Comparison of ENCODE assay signal across 12 cellular contexts in the genomic region with DNA sequence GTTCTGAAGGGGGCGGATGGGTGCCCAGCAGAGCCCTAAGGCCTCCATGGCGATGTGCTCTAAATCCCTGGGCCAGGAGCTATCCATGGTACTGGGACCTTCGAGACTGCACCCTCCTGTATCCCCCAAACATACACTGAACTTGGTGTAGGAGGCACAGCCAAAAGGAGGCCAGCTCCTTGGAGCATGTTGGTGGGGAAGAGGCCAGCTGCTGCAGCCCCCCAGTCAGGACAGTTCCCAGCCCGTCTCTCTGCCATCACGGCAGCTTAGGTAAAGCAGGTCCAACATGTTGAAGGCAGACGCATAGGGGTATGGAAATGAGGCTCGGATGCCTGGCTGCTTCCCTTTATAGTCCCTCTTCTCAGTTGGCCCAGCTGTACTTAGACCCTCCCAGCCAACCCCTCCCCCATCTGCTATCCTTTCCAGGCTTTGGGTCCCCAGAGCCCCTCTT. TPM values are rescaled to one million over a fixed set of nuclear protein-coding genes. Genes with fewer than 3 reads are reported as not detected.
DNase-seq lines count a peak whose midpoint lies in the region; ATAC-seq and TF ChIP-seq lines count a peak whose summit lies in the region.
"Had no signal": no experiment of that assay in that cellular context is flagged by ENCODE, and none has a peak within 500 bp of the region (broad histone marks: within the 10 kb centered on the region; RNA-seq: fewer than 3 reads in every experiment).

No MANE protein-coding gene starts in this region.

- POLR2A ChIA-PET in naive thymus-derived CD8-positive, alpha-beta T cell (lab: Charles Lee) = interaction anchor here (0.5 kb wide), 1 partner anchor 275 kb away, joined by 4 read pairs; no protein-coding TSS in a partner anchor

- H3F3A ChIP-seq in GM23338 (replicated peaks; ENCODE audit: low read depth) = 0 out of 2 replicates have a peak, but pooled peaks cover 10% of the 10 kb centered on the region

- H4K20me1 ChIP-seq in GM23338 (replicated peaks; ENCODE audit: insufficient read depth) = peaks cover 5% of the 10 kb centered on the region; the same call in 1 of the 2 replicates

- H3K9me2 ChIP-seq in GM23338 (ENCODE audit: insufficient read depth) = no peaks in the 10 kb centered on the region

- no peak for TF ChIP-seq CTCF in GM23338 (conservative IDR thresholded peaks at IDR 0.05; ENCODE audit: low read depth in 2 of 2)

- H3K36me3 ChIP-seq in GM23338 (ENCODE audit: insufficient read depth) = no peaks in the 10 kb centered on the region; the same call in 1 of the 2 replicates
- H3K36me3 ChIP-seq: adrenal gland, thoracic aorta had no signal

- H3K4me2 ChIP-seq in GM23338 = peak overlapping the region; percentile 91

- H3K27ac Mint-ChIP-seq in GM23338 = peak overlapping the region; percentile 85; the same call in 1 of the 2 replicates
- no peak overlapping the region for H3K27ac Mint-ChIP-seq in naive thymus-derived CD8-positive, alpha-beta T cell

- H3K4me3 ChIP-seq in GM23338 = peak overlapping the region; percentile 83
- H3K4me3 ChIP-seq: adrenal gland, thoracic aorta had no signal

- peak overlapping the region; percentile 75 for H3K4me3 Mint-ChIP-seq in GM23338
- peak overlapping the region in 6 of 10 donors; percentile 20 to 55 (median 46) for H3K4me3 Mint-ChIP-seq in naive thymus-derived CD8-positive, alpha-beta T cell

- H3K4me1 ChIP-seq in GM23338 (ENCODE audit: insufficient read depth) = peaks cover 42% of the 10 kb centered on the region

- ATAC-seq in GM23338 = peak; percentile 63
- ATAC-seq in naive thymus-derived CD8-positive, alpha-beta T cell = no peak
- no peak for ATAC-seq in HG02840 (IDR thresholded peaks at IDR 0.05; ENCODE audit: low FRiP score, unreplicated experiment)
- ATAC-seq in HG02884 (IDR thresholded peaks at IDR 0.05; ENCODE audit: unreplicated experiment) = no peak

- no peaks in the 10 kb centered on the region for H3K9me3 Mint-ChIP-seq in GM23338
- no peaks in the 10 kb centered on the region for H3K9me3 Mint-ChIP-seq in naive thymus-derived CD8-positive, alpha-beta T cell

- peak; percentile 92 for DNase-seq in GM23338 (ENCODE audit: low spot score)
- DNase-seq in NCI-H69 (lab: John Stamatoyannopoulos, UW) = peak; percentile 28
- DNase-seq in naive thymus-derived CD8-positive, alpha-beta T cell = peak in 3 of 10 donors; percentile 15 to 21 (median 17)
- DNase-seq in SW 1271 (lab: John Stamatoyannopoulos, UW) = no peak
- DNase-seq in dedifferentiated amniotic fluid mesenchymal stem cell (ENCODE audit: extremely low spot score) = no peak
- DNase-seq: NCI-H774 had no signal

- H3K27me3 Mint-ChIP-seq in GM23338 (ENCODE audit: insufficient read depth, low read depth, poor library complexity) = peaks cover 23% of the 10 kb centered on the region
- peaks cover 22 to 69% (median 35%) of the 10 kb centered on the region in 5 donors for H3K27me3 Mint-ChIP-seq in naive thymus-derived CD8-positive, alpha-beta T cell

- H2AFZ ChIP-seq in GM23338 = no peak overlapping the region

- peaks cover 51% of the 10 kb centered on the region for H3K79me2 ChIP-seq in GM23338 (replicated peaks; ENCODE audit: insufficient read depth)

- no peaks in the 10 kb centered on the region for H3K36me3 Mint-ChIP-seq in GM23338 (ENCODE audit: low read depth)
- no peaks in the 10 kb centered on the region for H3K36me3 Mint-ChIP-seq in naive thymus-derived CD8-positive, alpha-beta T cell

- H3K4me1 Mint-ChIP-seq in GM23338 = peaks cover 52% of the 10 kb centered on the region
- peaks cover 0 to 5% (median 4%) of the 10 kb centered on the region in 4 donors for H3K4me1 Mint-ChIP-seq in naive thymus-derived CD8-positive, alpha-beta T cell

- no peaks in the 10 kb centered on the region for H3K27me3 ChIP-seq in GM23338 (ENCODE audit: insufficient read depth)

- H3K27ac ChIP-seq in GM23338 (ENCODE audit: low read depth) (no peak overlapping the region), cingulate gyrus (ENCODE audit: low read depth, low read length) (peak overlapping the region; percentile 87)
- H3K27ac ChIP-seq: adrenal gland had no signal

TF ChIP-seq in GM23338, 12 proteins besides CTCF, POLR2A, EP300 and RAD21:
- TF ChIP-seq, protein P1, sequence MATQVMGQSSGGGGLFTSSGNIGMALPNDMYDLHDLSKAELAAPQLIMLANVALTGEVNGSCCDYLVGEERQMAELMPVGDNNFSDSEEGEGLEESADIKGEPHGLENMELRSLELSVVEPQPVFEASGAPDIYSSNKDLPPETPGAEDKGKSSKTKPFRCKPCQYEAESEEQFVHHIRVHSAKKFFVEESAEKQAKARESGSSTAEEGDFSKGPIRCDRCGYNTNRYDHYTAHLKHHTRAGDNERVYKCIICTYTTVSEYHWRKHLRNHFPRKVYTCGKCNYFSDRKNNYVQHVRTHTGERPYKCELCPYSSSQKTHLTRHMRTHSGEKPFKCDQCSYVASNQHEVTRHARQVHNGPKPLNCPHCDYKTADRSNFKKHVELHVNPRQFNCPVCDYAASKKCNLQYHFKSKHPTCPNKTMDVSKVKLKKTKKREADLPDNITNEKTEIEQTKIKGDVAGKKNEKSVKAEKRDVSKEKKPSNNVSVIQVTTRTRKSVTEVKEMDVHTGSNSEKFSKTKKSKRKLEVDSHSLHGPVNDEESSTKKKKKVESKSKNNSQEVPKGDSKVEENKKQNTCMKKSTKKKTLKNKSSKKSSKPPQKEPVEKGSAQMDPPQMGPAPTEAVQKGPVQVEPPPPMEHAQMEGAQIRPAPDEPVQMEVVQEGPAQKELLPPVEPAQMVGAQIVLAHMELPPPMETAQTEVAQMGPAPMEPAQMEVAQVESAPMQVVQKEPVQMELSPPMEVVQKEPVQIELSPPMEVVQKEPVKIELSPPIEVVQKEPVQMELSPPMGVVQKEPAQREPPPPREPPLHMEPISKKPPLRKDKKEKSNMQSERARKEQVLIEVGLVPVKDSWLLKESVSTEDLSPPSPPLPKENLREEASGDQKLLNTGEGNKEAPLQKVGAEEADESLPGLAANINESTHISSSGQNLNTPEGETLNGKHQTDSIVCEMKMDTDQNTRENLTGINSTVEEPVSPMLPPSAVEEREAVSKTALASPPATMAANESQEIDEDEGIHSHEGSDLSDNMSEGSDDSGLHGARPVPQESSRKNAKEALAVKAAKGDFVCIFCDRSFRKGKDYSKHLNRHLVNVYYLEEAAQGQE (IDR thresholded peaks at IDR 0.05; ENCODE audit: unreplicated experiment) = peak; percentile 97
- no peak for TF ChIP-seq EZH2phosphoT487 (IDR thresholded peaks at IDR 0.05; ENCODE audit: unreplicated experiment)

RNA-seq across cellular contexts. Expression of gene CAMKV, which starts 1.8 kb away (rescaled TPM):
- total RNA-seq in GM23338 (2014; rRNA removed; shearing (Covaris generic)) = 80.1 and 83.0 TPM in 2 replicates
- 32.7 and 38.3 TPM in 2 replicates for polyA plus RNA-seq in GM23338 (2016; fragmentation: Nextera tagmentation; extraction: Ambion mirVana)
- not detected for total RNA-seq in naive thymus-derived CD8-positive, alpha-beta T cell
- not detected for polyA plus RNA-seq in naive thymus-derived CD8-positive, alpha-beta T cell
- total RNA-seq: osteocyte, thoracic aorta had no signal

RNA-seq across cellular contexts. Expression of gene TRAIP, which starts 11.5 kb away (rescaled TPM):
- 13.4 and 15.3 TPM in 2 replicates for total RNA-seq in GM23338 (2014; rRNA removed; shearing (Covaris generic))
- polyA plus RNA-seq in GM23338 (2016; fragmentation: Nextera tagmentation; extraction: Ambion mirVana) = 16.6 and 19.5 TPM in 2 replicates
- 1 to 10 TPM; 4.3 to 5.8 TPM for total RNA-seq in naive thymus-derived CD8-positive, alpha-beta T cell
- 1 to 10 TPM; 1.3 to 2.0 (median 1.7) TPM for polyA plus RNA-seq in naive thymus-derived CD8-positive, alpha-beta T cell

RNA-seq across cellular contexts. Expression of gene MST1R, which starts 35.8 kb away (rescaled TPM):
- total RNA-seq in GM23338 (2014; rRNA removed; shearing (Covaris generic)) = 3.7 and 4.4 TPM in 2 replicates
- 1.8 and 3.9 TPM in 2 replicates for polyA plus RNA-seq in GM23338 (2016; fragmentation: Nextera tagmentation; extraction: Ambion mirVana)
- total RNA-seq in naive thymus-derived CD8-positive, alpha-beta T cell = 1 to 10 TPM in 1 of 2 experiments, under 1 TPM in 1; 0.75 to 1.0 TPM
- polyA plus RNA-seq in naive thymus-derived CD8-positive, alpha-beta T cell = under 1 TPM in 2 of 3 donors, not detected in 1; 0.19 to 0.58 TPM

RNA-seq across cellular contexts. Expression of gene UBA7, which starts 54.1 kb away (rescaled TPM):
- total RNA-seq in GM23338 (2014; rRNA removed; shearing (Covaris generic)) = 0.14 and 0.50 TPM in 2 replicates
- polyA plus RNA-seq in GM23338 (2016; fragmentation: Nextera tagmentation; extraction: Ambion mirVana) = 0.40 and 0.50 TPM in 2 replicates
- total RNA-seq in naive thymus-derived CD8-positive, alpha-beta T cell = 100 to 1,000 TPM; 326 to 331 TPM
- 10 to 100 TPM; 30.9 to 43.8 (median 33.5) TPM for polyA plus RNA-seq in naive thymus-derived CD8-positive, alpha-beta T cell

Comparison
In these comparisons a context has a peak if more than half of its experiments do, and no peak if none do; other contexts are left out.
1. DNase-seq: peak in GM23338 (single experiment) and NCI-H69 (single experiment); none in SW 1271 (0 of 2) and dedifferentiated amniotic fluid mesenchymal stem cell (single experiment).
2. RNA of gene CAMKV, which starts 1.8 kb away (total RNA-seq): 80.1 to 83.0 TPM in GM23338; not detected in naive thymus-derived CD8-positive, alpha-beta T cell; every median in the first group is over 10 times any median in the second.